In the genomic region with DNA sequence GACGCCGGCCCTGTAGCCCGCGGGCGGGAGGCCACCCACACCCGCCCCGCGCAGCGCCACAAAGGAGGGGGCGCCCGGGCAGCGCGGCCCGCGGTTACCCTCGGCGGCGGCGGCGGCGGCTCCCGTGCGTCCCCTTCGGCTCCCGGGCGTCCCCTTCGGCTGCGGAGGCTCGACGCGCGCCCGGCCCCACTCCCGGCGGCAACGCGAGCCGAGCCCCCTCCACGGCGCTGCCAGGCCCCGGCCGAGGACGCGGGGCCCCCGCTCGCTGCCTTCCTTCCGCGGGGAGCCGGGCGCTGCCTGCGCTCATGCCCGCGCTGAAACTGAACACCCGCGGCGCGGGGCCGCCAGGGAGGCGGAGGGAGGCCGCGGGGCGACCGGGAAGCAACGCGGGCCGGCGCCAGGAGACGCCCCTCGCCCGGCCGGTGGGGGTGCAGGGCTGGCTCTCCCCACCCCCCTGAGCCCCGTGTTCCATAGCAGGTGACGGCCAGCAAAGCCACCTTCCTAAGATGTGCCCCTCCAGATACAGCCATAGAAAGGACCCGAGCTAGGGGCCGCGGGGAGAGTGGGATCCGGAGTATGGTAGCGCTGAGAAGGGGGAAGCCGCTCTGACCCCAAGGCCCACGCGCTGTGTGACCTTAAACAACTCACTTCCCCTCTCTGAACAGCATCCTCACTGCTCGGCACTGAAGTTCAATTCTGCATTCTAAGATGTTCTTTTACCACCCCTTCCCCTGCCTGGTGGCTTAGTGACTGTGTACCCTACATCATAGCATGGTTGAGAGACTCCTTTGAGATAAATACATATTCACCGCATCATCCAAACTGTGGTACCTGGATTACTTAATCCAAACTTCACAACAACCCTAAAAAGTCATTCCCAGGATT, we compare ENCODE assay signal across 8 cellular contexts.
DNase-seq lines count a peak whose midpoint lies in the region; ATAC-seq, FAIRE-seq and TF ChIP-seq lines count a peak whose summit lies in the region.

No MANE protein-coding gene starts in this region.

- H3K4me3 ChIP-seq in AG04449 (ENCODE audit: low read depth, low read length) (peak overlapping the region; percentile 49), duodenal mucosa (ENCODE audit: low read depth in 1 of 2, low read length in 2 of 2) (peak overlapping the region; percentile 69 to 70), mucosa of rectum (ENCODE audit: low read length in 2 of 2) (peak overlapping the region; percentile 62 to 71)

- H3K27me3 Mint-ChIP-seq in T-helper 2 cell treated with Interferon-gamma antibody and Interleukin-4, amounts not matched to agents 5 μg/mL and 100 μg/mL, for 36 hours (ENCODE audit: low read depth) = no peaks in the 10 kb centered on the region

- H3K4me3 Mint-ChIP-seq in T-helper 2 cell treated with Interferon-gamma antibody and Interleukin-4, amounts not matched to agents 5 μg/mL and 100 μg/mL, for 36 hours = peak overlapping the region; percentile 84

- H3K27ac ChIP-seq in duodenal mucosa (ENCODE audit: low read depth, low read length) = peak overlapping the region; percentile 65
- peak overlapping the region; percentile 61 to 85 for H3K27ac ChIP-seq in mucosa of rectum (ENCODE audit: low read depth in 2 of 2, low read length in 2 of 2)

- CTCF ChIA-PET in AG04449 (lab: Yijun Ruan, JAX) = interaction anchor here (1.4 to 3.0 kb wide), 4 partner anchors 14 to 41 kb away, joined by 4 to 17 read pairs (median 6); no protein-coding TSS in a partner anchor

- no peak for FAIRE-seq in urothelium cell line (lab: Jason Lieb, UNC)

- peaks cover 23% of the 10 kb centered on the region for H3K4me1 Mint-ChIP-seq in T-helper 2 cell treated with Interferon-gamma antibody and Interleukin-4, amounts not matched to agents 5 μg/mL and 100 μg/mL, for 36 hours (ENCODE audit: low read depth)

- ATAC-seq in GM19023 (IDR thresholded peaks at IDR 0.05; ENCODE audit: unreplicated experiment) (peak; percentile 15), HG03175 (IDR thresholded peaks at IDR 0.05; ENCODE audit: unreplicated experiment) (peak; percentile 13), GM21786 (IDR thresholded peaks at IDR 0.05; ENCODE audit: unreplicated experiment) (no peak)

- POLR2A ChIA-PET in AG04449 (lab: Yijun Ruan, JAX) = interaction anchor here (0.6 kb wide), 1 partner anchor 362 kb away, joined by 4 read pairs; no protein-coding TSS in a partner anchor

- DNase-seq in AG04449 (ENCODE audit: low read depth, low spot score) (no peak), urothelium cell line (ENCODE audit: low spot score) (peak; percentile 46)
- DNase-seq in T-helper 2 cell treated with Interferon-gamma antibody and Interleukin-4, amounts not matched to agents 5 μg/mL and 100 μg/mL, for 36 hours (ENCODE audit: low spot score) = peak; percentile 39

- no peaks in the 10 kb centered on the region for H3K9me3 Mint-ChIP-seq in T-helper 2 cell treated with Interferon-gamma antibody and Interleukin-4, amounts not matched to agents 5 μg/mL and 100 μg/mL, for 36 hours

- no peaks in the 10 kb centered on the region for H3K27me3 ChIP-seq in duodenal mucosa (ENCODE audit: control insufficient read depth in 1 of 2, insufficient read depth in 2 of 2, low read length in 2 of 2)
- no peaks in the 10 kb centered on the region for H3K27me3 ChIP-seq in mucosa of rectum (ENCODE audit: control insufficient read depth in 2 of 2, insufficient read depth in 2 of 2, low read length in 2 of 2)

- H3K9ac ChIP-seq in duodenal mucosa (ENCODE audit: low read depth in 1 of 2, low read length in 2 of 2) (peak overlapping the region; percentile 36 to 72), mucosa of rectum (ENCODE audit: low read depth in 1 of 2, low read length in 2 of 2) (peak overlapping the region; percentile 63 to 72)

- peak overlapping the region; percentile 63 for H3K27ac Mint-ChIP-seq in T-helper 2 cell treated with Interferon-gamma antibody and Interleukin-4, amounts not matched to agents 5 μg/mL and 100 μg/mL, for 36 hours

- H3K36me3 Mint-ChIP-seq in T-helper 2 cell treated with Interferon-gamma antibody and Interleukin-4, amounts not matched to agents 5 μg/mL and 100 μg/mL, for 36 hours (ENCODE audit: low read depth) = peaks cover 16% of the 10 kb centered on the region

- TF ChIP-seq CTCF in AG04449 (IDR thresholded peaks at IDR 0.05; ENCODE audit: insufficient read depth, low read length, missing control alignments) = no peak

- H3K4me1 ChIP-seq in duodenal mucosa (ENCODE audit: control insufficient read depth in 1 of 2, insufficient read depth in 2 of 2, low read length in 2 of 2) (peaks cover 34 to 37% of the 10 kb centered on the region in 2 donors), mucosa of rectum (ENCODE audit: control insufficient read depth in 2 of 2, insufficient read depth in 2 of 2, low read length in 2 of 2) (peaks cover 16 to 31% of the 10 kb centered on the region in 2 donors)

- peaks cover 0 to 7% of the 10 kb centered on the region in 2 donors for H3K36me3 ChIP-seq in duodenal mucosa (ENCODE audit: control insufficient read depth in 1 of 2, insufficient read depth in 2 of 2, low read length in 2 of 2)
- H3K36me3 ChIP-seq in mucosa of rectum (ENCODE audit: control insufficient read depth in 2 of 2, insufficient read depth in 2 of 2, low read length in 2 of 2) = peaks cover 2% of the 10 kb centered on the region in 2 donors

- no peaks in the 10 kb centered on the region for H3K9me3 ChIP-seq in duodenal mucosa (ENCODE audit: control insufficient read depth in 1 of 2, low read length in 2 of 2)
- no peaks in the 10 kb centered on the region for H3K9me3 ChIP-seq in mucosa of rectum (ENCODE audit: control insufficient read depth in 2 of 2, low read length in 2 of 2)
